In the genomic region with DNA sequence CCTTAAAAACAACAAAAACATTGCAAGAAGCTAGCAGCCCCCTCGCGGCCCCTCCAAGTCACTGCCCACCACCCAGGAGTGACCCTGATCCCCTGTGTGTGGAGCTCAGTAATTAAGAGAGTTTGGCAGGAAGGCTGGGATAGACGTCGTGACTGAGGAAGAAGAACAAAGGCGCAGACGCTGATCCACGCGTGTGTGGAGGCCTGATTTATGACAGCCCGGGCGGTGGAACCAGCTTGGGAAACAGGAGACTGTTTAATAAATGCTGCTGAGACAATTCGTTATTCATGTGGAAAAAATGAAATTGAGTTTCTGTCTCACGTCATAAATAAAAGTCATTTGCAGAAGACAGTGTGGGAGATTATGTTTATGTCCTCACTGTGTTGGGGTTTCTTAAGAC, we compare ENCODE assay signal across 16 cellular contexts.
A peak's percentile ranks its signal among the peaks of the same experiment; 100 is the strongest.
DNase-seq lines count a peak whose midpoint lies in the region; ATAC-seq and TF ChIP-seq lines count a peak whose summit lies in the region.
"Had no signal": no experiment of that assay in that cellular context is flagged by ENCODE, and none has a peak within 500 bp of the region (broad histone marks: within the 10 kb centered on the region; RNA-seq: fewer than 3 reads in every experiment).

No MANE protein-coding gene starts in this region.

- peak; percentile 23 for DNase-seq in AG10803 (ENCODE audit: low read depth)
- peak; percentile 3 for DNase-seq in activated CD8-positive, alpha-beta memory T cell treated with anti-CD3 and anti-CD28 coated beads, Interleukin-2, amount 50 U/mL, for 48 hours
- peak; percentile 81 for DNase-seq in left kidney (ENCODE audit: low read depth, low spot score)
- DNase-seq in sigmoid colon: peak; percentile 12
- DNase-seq in NCI-H2171 (lab: John Stamatoyannopoulos, UW): no peak
- no peak for DNase-seq in NCI-H146 (lab: John Stamatoyannopoulos, UW)
- DNase-seq in body of pancreas: no peak
- DNase-seq: AML-193, COR-L47, DMS153, NCI-H1048, NCI-H1436 treated with DMSO at 0.1 percent for 48 hours, NCI-H2081, NCI-H510A had no signal

- no peak for ATAC-seq in GM21619 (IDR thresholded peaks at IDR 0.05; ENCODE audit: unreplicated experiment)
- ATAC-seq in body of pancreas: no peak
- ATAC-seq: A549 had no signal

- H3K4me3 ChIP-seq in AG10803 (ENCODE audit: low read length): no peak overlapping the region
- no peak overlapping the region for H3K4me3 ChIP-seq in sigmoid colon
- no peak overlapping the region for H3K4me3 ChIP-seq in body of pancreas
- H3K4me3 ChIP-seq: A549 had no signal

- peaks cover 0 to 3% (median 0%) of the 10 kb centered on the region in 3 donors for H3K27me3 ChIP-seq in sigmoid colon
- no peaks in the 10 kb centered on the region for H3K27me3 ChIP-seq in body of pancreas

- H3K27ac ChIP-seq in sigmoid colon: no peak overlapping the region
- no peak overlapping the region for H3K27ac ChIP-seq in body of pancreas
- H3K27ac ChIP-seq: A549 had no signal

- H3K4me1 ChIP-seq in sigmoid colon (no peaks in the 10 kb centered on the region), body of pancreas (no peaks in the 10 kb centered on the region)
- H3K4me1 ChIP-seq: A549 had no signal

- intact Hi-C loops in sigmoid colon (cut with DNase I) (no loop called here), body of pancreas (cut with DNase I) (no loop called here)

- TF ChIP-seq POLR2A in sigmoid colon (IDR thresholded peaks at IDR 0.05) (no peak), body of pancreas (IDR thresholded peaks at IDR 0.05) (no peak)

- TF ChIP-seq CTCF in AG10803 (conservative IDR thresholded peaks at IDR 0.05; ENCODE audit: low read length) (no peak), sigmoid colon (IDR thresholded peaks at IDR 0.05) (no peak), body of pancreas (IDR thresholded peaks at IDR 0.05) (no peak)

- H3K36me3 ChIP-seq in sigmoid colon (no peaks in the 10 kb centered on the region), body of pancreas (replicated peaks in 1 of 2; ENCODE audit: insufficient read depth in 1 of 2, low read depth in 2 of 2) (no peaks in the 10 kb centered on the region)

- no peak for TF ChIP-seq EP300 in sigmoid colon (IDR thresholded peaks at IDR 0.05)

- peaks cover 0 to under 1% (median 0%) of the 10 kb centered on the region in 4 donors for H3K9me3 ChIP-seq in sigmoid colon
- peaks cover 0 to 4% (median 0%) of the 10 kb centered on the region in 3 donors for H3K9me3 ChIP-seq in body of pancreas

- WGBS in sigmoid colon, 2 donors: 48 to 71% methylated on average over 12 of the region's 12 CpGs
- 54 to 62% methylated on average over 12 of the region's 12 CpGs for WGBS in body of pancreas, 2 donors

Comparison
In these comparisons a context has a peak if more than half of its experiments do, and no peak if none do; other contexts are left out.
1. DNase-seq: peak in AG10803 (single experiment), activated CD8-positive, alpha-beta memory T cell treated with anti-CD3 and anti-CD28 coated beads, Interleukin-2, amount 50 U/mL, for 48 hours (single experiment), left kidney (single experiment) and sigmoid colon (single experiment); none in NCI-H2171 (single experiment), NCI-H146 (single experiment) and body of pancreas (0 of 4).